ENCODE assay signal across 8 cellular contexts in the genomic region with DNA sequence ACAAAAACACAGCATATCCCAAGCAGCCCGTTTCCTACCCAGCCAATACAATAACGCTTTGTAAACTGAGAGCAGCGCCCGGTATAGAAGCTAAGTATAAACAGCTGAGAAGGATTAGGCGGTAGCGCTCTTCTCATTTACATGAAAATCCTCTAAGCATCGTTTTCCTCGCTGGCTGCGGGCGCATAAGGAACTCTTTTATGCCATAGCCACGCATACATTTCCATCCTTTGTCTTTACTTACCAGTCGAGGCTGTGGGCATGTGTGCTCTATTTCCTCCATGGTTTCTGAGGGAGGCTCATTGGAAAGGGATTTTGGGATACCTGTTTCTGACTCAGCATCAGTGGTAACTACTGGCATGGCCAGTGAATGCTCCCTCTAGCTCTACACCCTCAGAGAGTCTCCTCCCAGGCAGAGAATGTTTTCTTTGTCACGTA. TPM values are rescaled to one million over a fixed set of nuclear protein-coding genes. Genes with fewer than 3 reads are reported as not detected.
A peak's percentile ranks its signal among the peaks of the same experiment; 100 is the strongest.
DNase-seq lines count a peak whose midpoint lies in the region; ATAC-seq and TF ChIP-seq lines count a peak whose summit lies in the region.

No MANE protein-coding gene starts in this region.

- TF ChIP-seq POLR2A in gastroesophageal sphincter (IDR thresholded peaks at IDR 0.05) = no peak

- TF ChIP-seq EP300 in gastroesophageal sphincter (IDR thresholded peaks at IDR 0.05) = no peak

- H3K9ac ChIP-seq in SU-DHL-6 (ENCODE audit: low read length) = no peak overlapping the region

- no peaks in the 10 kb centered on the region for H3F3A ChIP-seq in SU-DHL-6 (ENCODE audit: insufficient read depth)

- 0 to 12% methylated on average over 5 to 12 of the region's 13 CpGs for WGBS in gastroesophageal sphincter (ENCODE audit: low coverage in 1 of 2), 2 donors

- no peaks in the 10 kb centered on the region for H3K9me2 ChIP-seq in SU-DHL-6 (replicated peaks; ENCODE audit: insufficient read depth, low read length)

- H3K79me2 ChIP-seq in SU-DHL-6 (ENCODE audit: insufficient read depth, low read length) = no peaks in the 10 kb centered on the region

- TF ChIP-seq CTCF in SU-DHL-6 (IDR thresholded peaks at IDR 0.05; ENCODE audit: insufficient read depth, low read length, poor library complexity, severe bottlenecking) = no peak
- TF ChIP-seq CTCF in gastroesophageal sphincter (IDR thresholded peaks at IDR 0.05) = no peak

- H3K27me3 ChIP-seq in SU-DHL-6 (ENCODE audit: low read length) (no peaks in the 10 kb centered on the region), gastroesophageal sphincter (no peaks in the 10 kb centered on the region)

- H3K27ac ChIP-seq in SU-DHL-6 (ENCODE audit: low read depth, low read length) (no peak overlapping the region), gastroesophageal sphincter (peak overlapping the region in 3 of 4 donors; percentile 64 to 70 (median 65))

- no peaks in the 10 kb centered on the region for H3K9me3 ChIP-seq in SU-DHL-6 (ENCODE audit: insufficient read depth, low read length)
- H3K9me3 ChIP-seq in gastroesophageal sphincter = no peaks in the 10 kb centered on the region

- H2AFZ ChIP-seq in SU-DHL-6 (ENCODE audit: low read depth, low read length, severe bottlenecking) = peak overlapping the region; percentile 93

- peaks cover 0 to 5% (median 0%) of the 10 kb centered on the region in 3 donors for H3K4me1 ChIP-seq in gastroesophageal sphincter

- DNase-seq in DMS 273 treated with DMSO at 0.1 percent for 48 hours (lab: John Stamatoyannopoulos, UW) (peak; percentile 27), retina (peak; percentile 54), NCI-H1436 (lab: John Stamatoyannopoulos, UW) (no peak), NCI-H187 (lab: John Stamatoyannopoulos, UW) (no peak)

- H3K36me3 ChIP-seq in SU-DHL-6 (ENCODE audit: low read length) = no peaks in the 10 kb centered on the region
- H3K36me3 ChIP-seq in gastroesophageal sphincter = no peaks in the 10 kb centered on the region

- no peaks in the 10 kb centered on the region for H4K20me1 ChIP-seq in SU-DHL-6 (ENCODE audit: low read depth, low read length)

- H3K4me2 ChIP-seq in SU-DHL-6 (ENCODE audit: low read depth, low read length, poor library complexity, severe bottlenecking) = peak overlapping the region; percentile 53

- H3K4me3 ChIP-seq in SU-DHL-6 (ENCODE audit: insufficient read depth, low read length, poor library complexity, severe bottlenecking) (no peak overlapping the region), gastroesophageal sphincter (peak overlapping the region; percentile 47 to 49)

- ATAC-seq in HG02759 (IDR thresholded peaks at IDR 0.05; ENCODE audit: unreplicated experiment) (peak; percentile 7), gastroesophageal sphincter (peak; percentile 28), GM21529 (IDR thresholded peaks at IDR 0.05; ENCODE audit: unreplicated experiment) (no peak)

RNA-seq across cellular contexts. Expression of gene PCYT1B, which starts 0.4 kb away (rescaled TPM):
- 10 to 100 TPM in 1 of 4 donors, 1 to 10 TPM in 3; 1.6 to 12.5 (median 4.6) TPM for total RNA-seq in gastroesophageal sphincter

RNA-seq across cellular contexts. Expression of gene POLA1, which starts 47.0 kb away (rescaled TPM):
- 10 to 100 TPM; 12.0 to 15.6 (median 12.5) TPM for total RNA-seq in gastroesophageal sphincter

Comparison
In these comparisons a context has a peak if more than half of its experiments do, and no peak if none do; other contexts are left out.
1. DNase-seq: peak in DMS 273 treated with DMSO at 0.1 percent for 48 hours (single experiment) and retina (single experiment); none in NCI-H1436 (single experiment) and NCI-H187 (0 of 2).